In genomic region chr15:40367038-40367672, GRCh38 we compare ENCODE assay signal across 8 cellular contexts. TPM values are rescaled to one million over a fixed set of nuclear protein-coding genes. Genes with fewer than 3 reads are reported as not detected.
DNase-seq lines count a peak whose midpoint lies in the region; ATAC-seq and TF ChIP-seq lines count a peak whose summit lies in the region.

No MANE protein-coding gene starts in this region.

- H3K4me3 Mint-ChIP-seq in naive thymus-derived CD8-positive, alpha-beta T cell = peak overlapping the region; percentile 77 to 91 (median 86)

- peaks cover 0 to 3% (median 0%) of the 10 kb centered on the region in 3 donors for H3K36me3 Mint-ChIP-seq in naive thymus-derived CD8-positive, alpha-beta T cell

- peak overlapping the region; percentile 69 to 90 (median 83) for H3K27ac Mint-ChIP-seq in naive thymus-derived CD8-positive, alpha-beta T cell

- H3K27ac ChIP-seq in effector memory CD4-positive, alpha-beta T cell (ENCODE audit: insufficient read depth, low read length, poor library complexity, severe bottlenecking) = peak overlapping the region; percentile 26

- no peak for ATAC-seq in naive thymus-derived CD8-positive, alpha-beta T cell

- peak; percentile 87 for DNase-seq in Ammon's horn (ENCODE audit: low spot score)
- peak; percentile 74 for DNase-seq in MG63
- no peak for DNase-seq in effector memory CD4-positive, alpha-beta T cell
- DNase-seq in naive thymus-derived CD8-positive, alpha-beta T cell = no peak
- DNase-seq in stimulated activated CD4-positive, alpha-beta T cell treated with anti-CD3 and anti-CD28 coated beads, Interleukin-15, amount 100 ng/mL, for 24 hours = no peak
- no peak for DNase-seq in GM20000 (ENCODE audit: low spot score)
- DNase-seq in NCI-H2227 treated with DMSO at 0.1 percent for 48 hours (lab: John Stamatoyannopoulos, UW) = no peak
- no peak for DNase-seq in DMS79 (lab: John Stamatoyannopoulos, UW)

- H3K27me3 ChIP-seq in MG63 = no peaks in the 10 kb centered on the region
- no peaks in the 10 kb centered on the region for H3K27me3 ChIP-seq in effector memory CD4-positive, alpha-beta T cell (replicated peaks; ENCODE audit: control insufficient read depth, insufficient read depth, low read length, poor library complexity, severe bottlenecking)

- no peaks in the 10 kb centered on the region for H3K9me3 ChIP-seq in MG63
- no peaks in the 10 kb centered on the region for H3K9me3 ChIP-seq in effector memory CD4-positive, alpha-beta T cell (ENCODE audit: control insufficient read depth, low read length)

- TF ChIP-seq CTCF in GM20000 (IDR thresholded peaks at IDR 0.05; ENCODE audit: extremely low read depth, missing control alignments) = no peak

- H3K4me1 ChIP-seq in effector memory CD4-positive, alpha-beta T cell (ENCODE audit: control insufficient read depth, insufficient read depth, low read length, poor library complexity, severe bottlenecking) = peaks cover 14% of the 10 kb centered on the region

- H3K4me3 ChIP-seq in MG63 = no peak overlapping the region
- peak overlapping the region; percentile 59 for H3K4me3 ChIP-seq in effector memory CD4-positive, alpha-beta T cell (ENCODE audit: insufficient read depth, low read depth, low read length, poor library complexity, severe bottlenecking)

- no peaks in the 10 kb centered on the region for H3K36me3 ChIP-seq in MG63
- H3K36me3 ChIP-seq in effector memory CD4-positive, alpha-beta T cell (ENCODE audit: control insufficient read depth, insufficient read depth, low read length) = no peaks in the 10 kb centered on the region

- peaks cover 20 to 31% (median 30%) of the 10 kb centered on the region in 4 donors for H3K4me1 Mint-ChIP-seq in naive thymus-derived CD8-positive, alpha-beta T cell

- no peaks in the 10 kb centered on the region for H3K9me3 Mint-ChIP-seq in naive thymus-derived CD8-positive, alpha-beta T cell

- POLR2A ChIA-PET in naive thymus-derived CD8-positive, alpha-beta T cell (lab: Charles Lee) = interaction anchor here (0.9 to 2.1 kb wide), 9 partner anchors 9 to 72 kb away, joined by 3 to 8 read pairs (median 4); partner anchors contain the start of genes DISP2 and PLCB2

- H3K27me3 Mint-ChIP-seq in naive thymus-derived CD8-positive, alpha-beta T cell = no peaks in the 10 kb centered on the region

RNA-seq across cellular contexts. Expression of gene DISP2, which starts 9.1 kb away (rescaled TPM):
- 0.37 and 0.43 TPM in 2 replicates for total RNA-seq in MG63 (2014; rRNA removed; shearing (Covaris generic); ENCODE audit: low replicate concordance)
- under 1 TPM; 0.31 to 0.52 TPM for total RNA-seq in naive thymus-derived CD8-positive, alpha-beta T cell
- under 1 TPM; 0.02 to 0.73 (median 0.42) TPM for polyA plus RNA-seq in naive thymus-derived CD8-positive, alpha-beta T cell

RNA-seq across cellular contexts. Expression of gene KNSTRN, which starts 15.4 kb away (rescaled TPM):
- 72.1 and 101 TPM in 2 replicates for total RNA-seq in MG63 (2014; rRNA removed; shearing (Covaris generic); ENCODE audit: low replicate concordance)
- total RNA-seq in naive thymus-derived CD8-positive, alpha-beta T cell = 1 to 10 TPM; 8.4 to 8.8 TPM
- polyA plus RNA-seq in naive thymus-derived CD8-positive, alpha-beta T cell = 1 to 10 TPM; 2.1 to 2.8 (median 2.4) TPM

RNA-seq across cellular contexts. Expression of gene PHGR1, which starts 16.3 kb away (rescaled TPM):
- total RNA-seq in MG63 (2014; rRNA removed; shearing (Covaris generic); ENCODE audit: low replicate concordance) = not detected in 2 replicates
- not detected for total RNA-seq in naive thymus-derived CD8-positive, alpha-beta T cell
- not detected for polyA plus RNA-seq in naive thymus-derived CD8-positive, alpha-beta T cell

RNA-seq across cellular contexts. Expression of gene CCDC9B, which starts 26.4 kb away (rescaled TPM):
- 4.0 and 8.2 TPM in 2 replicates for total RNA-seq in MG63 (2014; rRNA removed; shearing (Covaris generic); ENCODE audit: low replicate concordance)
- 1 to 10 TPM; 1.4 to 1.5 TPM for total RNA-seq in naive thymus-derived CD8-positive, alpha-beta T cell
- polyA plus RNA-seq in naive thymus-derived CD8-positive, alpha-beta T cell = under 1 TPM in 2 of 3 donors, not detected in 1; 0.08 to 0.62 TPM

RNA-seq across cellular contexts. Expression of gene IVD, which starts 38.4 kb away (rescaled TPM):
- total RNA-seq in MG63 (2014; rRNA removed; shearing (Covaris generic); ENCODE audit: low replicate concordance) = 25.6 and 43.7 TPM in 2 replicates
- 100 to 1,000 TPM; 120 TPM for total RNA-seq in naive thymus-derived CD8-positive, alpha-beta T cell
- polyA plus RNA-seq in naive thymus-derived CD8-positive, alpha-beta T cell = 10 to 100 TPM; 48.2 to 77.7 (median 49.5) TPM

Comparison
In these comparisons a context has a peak if more than half of its experiments do, and no peak if none do; other contexts are left out.
1. DNase-seq: peak in Ammon's horn (single experiment) and MG63 (single experiment); none in effector memory CD4-positive, alpha-beta T cell (0 of 3), naive thymus-derived CD8-positive, alpha-beta T cell (0 of 10), stimulated activated CD4-positive, alpha-beta T cell treated with anti-CD3 and anti-CD28 coated beads, Interleukin-15, amount 100 ng/mL, for 24 hours (single experiment), GM20000 (single experiment), NCI-H2227 treated with DMSO at 0.1 percent for 48 hours (single experiment) and DMS79 (single experiment).